16 cellular contexts compared by ENCODE assay signal in the genomic region with DNA sequence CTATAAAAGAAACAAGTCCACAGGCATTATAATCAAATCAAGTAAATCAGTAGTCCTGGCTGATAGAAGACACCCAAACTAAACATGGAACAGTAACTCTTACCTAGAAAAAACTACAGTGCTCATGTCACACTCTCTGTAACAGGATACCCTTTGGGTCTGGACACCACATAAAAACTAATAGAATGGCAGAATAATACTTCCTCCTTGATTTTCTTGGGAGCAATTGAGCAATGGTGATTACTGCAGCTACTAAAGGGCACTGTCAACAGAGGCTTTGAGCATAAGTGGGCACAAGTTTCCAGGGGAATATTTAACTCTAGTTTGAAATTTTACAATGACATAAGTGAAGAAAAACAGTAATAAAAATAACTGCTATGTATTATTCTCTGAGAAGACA.
"Had no signal": no experiment of that assay in that cellular context is flagged by ENCODE, and none has a peak within 500 bp of the region (broad histone marks: within the 10 kb centered on the region; RNA-seq: fewer than 3 reads in every experiment).

No MANE protein-coding gene starts in this region.

- DNase-seq: esophagus squamous epithelium; foreskin keratinocyte; immature natural killer cell; kidney; left cardiac atrium; mucosa of descending colon; naive thymus-derived CD8-positive, alpha-beta T cell; posterior cingulate gyrus; right cardiac atrium; stimulated activated CD4-positive, alpha-beta T cell treated with anti-CD3 and anti-CD28 coated beads, Interleukin-2, amount 100 ng/mL, for 48 hours; stimulated activated naive CD4-positive, alpha-beta T cell treated with Interleukin-2 at 50 U/mL for 16 hours; tibial artery; upper lobe of left lung had no signal

- H3K4me3 Mint-ChIP-seq: immature natural killer cell; naive thymus-derived CD8-positive, alpha-beta T cell had no signal

- H3K9me3 ChIP-seq: esophagus squamous epithelium, mucosa of descending colon, neutrophil, tibial artery, upper lobe of left lung, vagina had no signal

- H3K27me3 ChIP-seq: esophagus squamous epithelium, foreskin keratinocyte, neutrophil, tibial artery, upper lobe of left lung, vagina had no signal

- H3K4me3 ChIP-seq: esophagus squamous epithelium, mucosa of descending colon, smooth muscle cell, tibial artery, upper lobe of left lung, vagina had no signal

- FAIRE-seq: kidney had no signal

- H3K4me2 ChIP-seq: smooth muscle cell had no signal

- H3K9me3 Mint-ChIP-seq: naive thymus-derived CD8-positive, alpha-beta T cell had no signal

- H3K27ac Mint-ChIP-seq: immature natural killer cell; naive thymus-derived CD8-positive, alpha-beta T cell had no signal

- H3K4me1 ChIP-seq: tibial artery, upper lobe of left lung, vagina had no signal

- H3K27ac ChIP-seq: esophagus squamous epithelium, foreskin keratinocyte, neutrophil, tibial artery, upper lobe of left lung, vagina had no signal
